In genomic region chr19:28426110-28426901, GRCh38 we compare ENCODE assay signal across 22 cellular contexts.
"Had no signal": no experiment of that assay in that cellular context is flagged by ENCODE, and none has a peak within 500 bp of the region (broad histone marks: within the 10 kb centered on the region; RNA-seq: fewer than 3 reads in every experiment).

No MANE protein-coding gene starts in this region.

- FAIRE-seq: kidney, pancreas had no signal

- H3K4me1 Mint-ChIP-seq: activated naive CD4-positive, alpha-beta T cell treated with anti-CD3 and anti-CD28 coated beads, Interleukin-2, amount 10 ng/mL, durations not matched to agents 7 days and 5 days; stimulated activated memory B cell treated with anti-CD40 and anti-IgM and Interleukin-4, amounts not matched to agents 10 μg/mL and 1 μg/mL and 100 μg/mL, for 72 hours had no signal

- H3K27ac ChIP-seq: breast epithelium, gastrocnemius medialis, left ventricle myocardium inferior, pancreas, spleen, testis, upper lobe of right lung had no signal

- H3K36me3 ChIP-seq: breast epithelium, gastrocnemius medialis, left ventricle myocardium inferior, pancreas, spleen, upper lobe of right lung had no signal

- H3K4me3 ChIP-seq: breast epithelium, gastrocnemius medialis, left ventricle myocardium inferior, pancreas, spleen, testis, upper lobe of right lung had no signal

- H3K9me3 Mint-ChIP-seq: activated naive CD8-positive, alpha-beta T cell treated with anti-CD3 and anti-CD28 coated beads, Interleukin-2, amount 50 U/mL, for 24 hours had no signal

- H3K27ac Mint-ChIP-seq: activated CD4-positive, alpha-beta T cell treated with anti-CD3 and anti-CD28 coated beads, Interleukin-2, amount 10 ng/mL, durations not matched to agents 7 days and 5 days; activated naive CD4-positive, alpha-beta T cell treated with anti-CD3 and anti-CD28 coated beads, Interleukin-2, amount 10 ng/mL, durations not matched to agents 7 days and 5 days; activated naive CD8-positive, alpha-beta T cell treated with anti-CD3 and anti-CD28 coated beads, Interleukin-2, amount 50 U/mL, for 24 hours; stimulated activated memory B cell treated with anti-CD40 and anti-IgM and Interleukin-4, amounts not matched to agents 10 μg/mL and 1 μg/mL and 100 μg/mL, for 72 hours had no signal

- H3K4me3 Mint-ChIP-seq: activated CD4-positive, alpha-beta T cell treated with anti-CD3 and anti-CD28 coated beads, Interleukin-2, amount 10 ng/mL, durations not matched to agents 7 days and 5 days; activated naive CD4-positive, alpha-beta T cell treated with anti-CD3 and anti-CD28 coated beads, Interleukin-2, amount 10 ng/mL, durations not matched to agents 7 days and 5 days; activated naive CD8-positive, alpha-beta T cell treated with anti-CD3 and anti-CD28 coated beads, Interleukin-2, amount 50 U/mL, for 24 hours; stimulated activated memory B cell treated with anti-CD40 and anti-IgM and Interleukin-4, amounts not matched to agents 10 μg/mL and 1 μg/mL and 100 μg/mL, for 72 hours had no signal

- H3K27me3 ChIP-seq: testis had no signal

- H3K27me3 Mint-ChIP-seq: activated CD4-positive, alpha-beta T cell treated with anti-CD3 and anti-CD28 coated beads, Interleukin-2, amount 10 ng/mL, durations not matched to agents 7 days and 5 days; activated naive CD4-positive, alpha-beta T cell treated with anti-CD3 and anti-CD28 coated beads, Interleukin-2, amount 10 ng/mL, durations not matched to agents 7 days and 5 days; activated naive CD8-positive, alpha-beta T cell treated with anti-CD3 and anti-CD28 coated beads, Interleukin-2, amount 50 U/mL, for 24 hours; stimulated activated memory B cell treated with anti-CD40 and anti-IgM and Interleukin-4, amounts not matched to agents 10 μg/mL and 1 μg/mL and 100 μg/mL, for 72 hours had no signal

- H3K9me3 ChIP-seq: breast epithelium, gastrocnemius medialis, left ventricle myocardium inferior, pancreas, testis, upper lobe of right lung had no signal

- ATAC-seq: activated CD4-positive, CD25-positive, alpha-beta regulatory T cell treated with anti-CD3 and anti-CD28 coated beads, Interleukin-2, amount 50 U/mL, for 24 hours; activated naive CD8-positive, alpha-beta T cell treated with anti-CD3 and anti-CD28 coated beads, Interleukin-2, amount 50 U/mL, for 24 hours; esophagus mucosa; gastrocnemius medialis; stimulated activated memory B cell treated with anti-CD40 and anti-IgM and Interleukin-4, amounts not matched to agents 10 μg/mL and 1 μg/mL and 100 μg/mL, for 72 hours; upper lobe of right lung had no signal

- H3K4me1 ChIP-seq: breast epithelium, gastrocnemius medialis, left ventricle myocardium inferior, pancreas, spleen, testis, upper lobe of right lung had no signal

- H3K36me3 Mint-ChIP-seq: activated naive CD4-positive, alpha-beta T cell treated with anti-CD3 and anti-CD28 coated beads, Interleukin-2, amount 10 ng/mL, durations not matched to agents 7 days and 5 days; stimulated activated memory B cell treated with anti-CD40 and anti-IgM and Interleukin-4, amounts not matched to agents 10 μg/mL and 1 μg/mL and 100 μg/mL, for 72 hours had no signal

- DNase-seq: activated CD4-positive, alpha-beta T cell treated with anti-CD3 and anti-CD28 coated beads, Interleukin-2, amount 10 ng/mL, durations not matched to agents 7 days and 5 days; activated CD8-positive, alpha-beta memory T cell treated with anti-CD3 and anti-CD28 coated beads, Interleukin-2, amount 50 U/mL, for 48 hours; activated effector memory CD4-positive, alpha-beta T cell treated with Interleukin-2 at 50 U/mL for 16 hours; activated naive CD4-positive, alpha-beta T cell treated with anti-CD3 and anti-CD28 coated beads, Interleukin-2, amount 10 ng/mL, durations not matched to agents 7 days and 5 days; activated naive CD8-positive, alpha-beta T cell treated with anti-CD3 and anti-CD28 coated beads, Interleukin-2, amount 50 U/mL, for 24 hours; activated T-cell treated with anti-CD3 and anti-CD28 coated beads, Interleukin-2, amount 50 U/mL, for 48 hours; aorta; cerebellar nuclear complex; effector CD4-positive, alpha-beta T cell; gastrocnemius medialis; kidney; left ventricle myocardium inferior; pancreas; retina; spleen; stimulated activated CD4-positive, alpha-beta T cell treated with anti-CD3 and anti-CD28 coated beads, Interleukin-4, amount 100 ng/mL, for 4 hours; testis; upper lobe of right lung had no signal
